In the genomic region with DNA sequence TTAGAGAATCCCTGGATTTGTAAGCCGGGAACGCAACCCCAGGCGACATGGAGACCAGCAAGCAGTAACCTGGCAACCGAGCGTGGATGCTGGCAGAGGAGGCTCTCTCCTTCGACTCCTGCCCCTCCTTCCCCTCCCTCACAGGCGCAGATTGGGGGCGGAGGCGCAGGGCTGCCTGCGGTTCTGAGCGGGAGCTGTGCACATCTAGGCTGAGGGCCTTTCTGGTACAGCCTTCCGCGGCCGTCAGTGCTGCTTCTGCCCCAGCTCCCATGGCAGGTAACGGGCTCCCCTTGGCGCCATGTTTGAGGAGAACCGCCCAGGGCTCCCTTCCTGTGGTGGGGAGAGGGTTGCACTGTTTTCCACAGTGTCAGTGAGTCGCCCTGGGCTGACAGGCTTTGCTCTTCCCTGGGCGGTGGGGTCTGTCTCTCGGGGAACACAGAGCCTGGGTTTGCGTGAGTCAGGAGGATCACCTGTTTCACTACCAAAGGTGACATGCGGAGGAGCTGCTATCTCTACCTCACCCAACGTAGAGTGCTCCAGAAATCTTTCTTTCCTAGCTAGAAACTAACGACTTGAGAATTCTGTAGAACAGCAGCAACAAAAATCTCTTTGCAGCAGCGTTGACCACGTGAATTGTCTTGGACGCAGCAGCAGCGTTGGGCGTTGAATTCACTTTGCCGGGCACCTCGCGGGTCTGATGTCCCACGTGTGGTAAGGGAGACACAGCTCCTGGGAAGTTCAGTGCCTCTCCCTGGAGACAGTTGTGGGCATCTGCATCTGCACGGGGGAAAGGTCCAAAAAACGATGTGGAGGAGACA, we compare ENCODE assay signal across 12 cellular contexts.
DNase-seq lines count a peak whose midpoint lies in the region; ATAC-seq and TF ChIP-seq lines count a peak whose summit lies in the region.
"Had no signal": no experiment of that assay in that cellular context is flagged by ENCODE, and none has a peak within 500 bp of the region (broad histone marks: within the 10 kb centered on the region; RNA-seq: fewer than 3 reads in every experiment).

No MANE protein-coding gene starts in this region.

- no peaks in the 10 kb centered on the region for H3K79me2 ChIP-seq in parathyroid adenoma

- peak overlapping the region; percentile 67 for H2AFZ ChIP-seq in parathyroid adenoma

- ATAC-seq in HG03108 (IDR thresholded peaks at IDR 0.05; ENCODE audit: unreplicated experiment) (no peak), GM21528 (IDR thresholded peaks at IDR 0.05; ENCODE audit: low FRiP score, unreplicated experiment) (no peak)
- ATAC-seq: A549, gastroesophageal sphincter had no signal

- H3K4me2 ChIP-seq in parathyroid adenoma (ENCODE audit: low read length): peak overlapping the region; percentile 74
- H3K4me2 ChIP-seq: A549 had no signal

- H3K27me3 Mint-ChIP-seq in glutamatergic neuron (ENCODE audit: unreplicated experiment): peaks cover 7% of the 10 kb centered on the region

- H3K4me1 ChIP-seq in parathyroid adenoma: no peaks in the 10 kb centered on the region
- H3K4me1 ChIP-seq: A549 had no signal

- peaks cover 15% of the 10 kb centered on the region for H3K4me1 Mint-ChIP-seq in glutamatergic neuron (ENCODE audit: low read depth, unreplicated experiment)

- no peaks in the 10 kb centered on the region for H3K36me3 Mint-ChIP-seq in glutamatergic neuron (ENCODE audit: unreplicated experiment)

- peak overlapping the region; percentile 29 for H3K4me3 ChIP-seq in parathyroid adenoma (ENCODE audit: low read depth, low read length)
- H3K4me3 ChIP-seq: A549, coronary artery had no signal

- H3K9ac ChIP-seq in parathyroid adenoma: no peak overlapping the region

- H3K9me3 Mint-ChIP-seq in glutamatergic neuron (ENCODE audit: unreplicated experiment): peaks cover 2% of the 10 kb centered on the region
- H3K9me3 Mint-ChIP-seq: stimulated activated naive CD8-positive, alpha-beta T cell treated with anti-CD3 and anti-CD28 coated beads, Interleukin-15, Interleukin-2, amounts not matched to agents 100 ng/mL and 50 ng/mL, for 24 hours had no signal

- H3K9me3 ChIP-seq in parathyroid adenoma (ENCODE audit: control insufficient read depth, low read length): no peaks in the 10 kb centered on the region
- H3K9me3 ChIP-seq: A549, gastroesophageal sphincter had no signal

- H3K27me3 ChIP-seq in parathyroid adenoma (ENCODE audit: control insufficient read depth, insufficient read depth, low read length): no peaks in the 10 kb centered on the region

- no peak for TF ChIP-seq CTCF in glutamatergic neuron (IDR thresholded peaks at IDR 0.05; ENCODE audit: partially characterized antibody, unreplicated experiment)
- no peak for TF ChIP-seq CTCF in parathyroid adenoma (IDR thresholded peaks at IDR 0.05)

- peak in 2 of 3 experiments; percentile 43 to 62 for DNase-seq in NCI-H1417 (lab: John Stamatoyannopoulos, UW)
- DNase-seq in NCI-H1417 treated with DMSO at 0.1 percent for 48 hours (lab: John Stamatoyannopoulos, UW): no peak
- DNase-seq in NCI-H2227 treated with DMSO at 0.1 percent for 48 hours (lab: John Stamatoyannopoulos, UW): peak; percentile 72
- DNase-seq in glutamatergic neuron: peak; percentile 48
- no peak for DNase-seq in T1000 (lab: John Stamatoyannopoulos, UW)

- no peaks in the 10 kb centered on the region for H3K36me3 ChIP-seq in parathyroid adenoma (ENCODE audit: control insufficient read depth, insufficient read depth, low read length)
- H3K36me3 ChIP-seq: gastroesophageal sphincter had no signal

- no peak overlapping the region for H3K27ac ChIP-seq in parathyroid adenoma
- H3K27ac ChIP-seq: A549, coronary artery, gastroesophageal sphincter had no signal

- no peak overlapping the region for H3K27ac Mint-ChIP-seq in glutamatergic neuron (ENCODE audit: unreplicated experiment)
- H3K27ac Mint-ChIP-seq: stimulated activated naive CD8-positive, alpha-beta T cell treated with anti-CD3 and anti-CD28 coated beads, Interleukin-15, Interleukin-2, amounts not matched to agents 100 ng/mL and 50 ng/mL, for 24 hours had no signal

- H3K4me3 Mint-ChIP-seq in glutamatergic neuron (ENCODE audit: unreplicated experiment): no peak overlapping the region
- H3K4me3 Mint-ChIP-seq: stimulated activated naive CD8-positive, alpha-beta T cell treated with anti-CD3 and anti-CD28 coated beads, Interleukin-15, Interleukin-2, amounts not matched to agents 100 ng/mL and 50 ng/mL, for 24 hours had no signal

Comparison
In these comparisons a context has a peak if more than half of its experiments do, and no peak if none do; other contexts are left out.
1. DNase-seq: peak in NCI-H1417 (2 of 3), NCI-H2227 treated with DMSO at 0.1 percent for 48 hours (single experiment) and glutamatergic neuron (single experiment); none in NCI-H1417 treated with DMSO at 0.1 percent for 48 hours (single experiment) and T1000 (single experiment).